9 cellular contexts compared by ENCODE assay signal in genomic region chr1:153544453-153545066, GRCh38. TPM values are rescaled to one million over a fixed set of nuclear protein-coding genes. Genes with fewer than 3 reads are reported as not detected.
A peak's percentile ranks its signal among the peaks of the same experiment; 100 is the strongest.
DNase-seq lines count a peak whose midpoint lies in the region; ATAC-seq, FAIRE-seq and TF ChIP-seq lines count a peak whose summit lies in the region.
"Had no signal": no experiment of that assay in that cellular context is flagged by ENCODE, and none has a peak within 500 bp of the region (broad histone marks: within the 10 kb centered on the region; RNA-seq: fewer than 3 reads in every experiment).

No MANE protein-coding gene starts in this region.

- peaks cover 91% of the 10 kb centered on the region for H3K4me1 Mint-ChIP-seq in activated T-helper 1 cell treated with anti-CD3 and anti-CD28 coated beads, Interleukin-12 subunit alpha, Interleukin-12 subunit beta, Interleukin-2, Interleukin-4 antibody, amounts not matched to agents 30 ng/mL and 10 ng/mL and 1 ng/mL, durations not matched to agents 14 hours and 24 hours and 36 hours (ENCODE audit: low read depth)
- peaks cover 97% of the 10 kb centered on the region for H3K4me1 Mint-ChIP-seq in stimulated activated naive CD8-positive, alpha-beta T cell treated with anti-CD3 and anti-CD28 coated beads, Interleukin-15, amount 100 ng/mL, for 72 hours

- H3K4me3 ChIP-seq in kidney (ENCODE audit: low read length in 2 of 2), result peak overlapping the region in 1 of 2 donors; percentile 23

- peak overlapping the region; percentile 99 for H3K27ac Mint-ChIP-seq in activated T-helper 1 cell treated with anti-CD3 and anti-CD28 coated beads, Interleukin-12 subunit alpha, Interleukin-12 subunit beta, Interleukin-2, Interleukin-4 antibody, amounts not matched to agents 30 ng/mL and 10 ng/mL and 1 ng/mL, durations not matched to agents 14 hours and 24 hours and 36 hours
- peak overlapping the region; percentile 99 for H3K27ac Mint-ChIP-seq in stimulated activated naive CD8-positive, alpha-beta T cell treated with anti-CD3 and anti-CD28 coated beads, Interleukin-15, amount 100 ng/mL, for 72 hours

- H3K27me3 Mint-ChIP-seq in activated T-helper 1 cell treated with anti-CD3 and anti-CD28 coated beads, Interleukin-12 subunit alpha, Interleukin-12 subunit beta, Interleukin-2, Interleukin-4 antibody, amounts not matched to agents 30 ng/mL and 10 ng/mL and 1 ng/mL, durations not matched to agents 14 hours and 24 hours and 36 hours (ENCODE audit: insufficient read depth), result peaks cover 2% of the 10 kb centered on the region
- no peaks in the 10 kb centered on the region for H3K27me3 Mint-ChIP-seq in stimulated activated naive CD8-positive, alpha-beta T cell treated with anti-CD3 and anti-CD28 coated beads, Interleukin-15, amount 100 ng/mL, for 72 hours

- H3K4me3 Mint-ChIP-seq in activated T-helper 1 cell treated with anti-CD3 and anti-CD28 coated beads, Interleukin-12 subunit alpha, Interleukin-12 subunit beta, Interleukin-2, Interleukin-4 antibody, amounts not matched to agents 30 ng/mL and 10 ng/mL and 1 ng/mL, durations not matched to agents 14 hours and 24 hours and 36 hours, result peak overlapping the region; percentile 90
- peak overlapping the region; percentile 89 to 98 for H3K4me3 Mint-ChIP-seq in stimulated activated naive CD8-positive, alpha-beta T cell treated with anti-CD3 and anti-CD28 coated beads, Interleukin-15, amount 100 ng/mL, for 72 hours

- no peak for FAIRE-seq in kidney (lab: Jason Lieb, UNC)
- FAIRE-seq in GM12891 (lab: Jason Lieb, UNC), result no peak
- FAIRE-seq: A204.1 had no signal

- intact Hi-C loops in activated T-helper 1 cell treated with anti-CD3 and anti-CD28 coated beads, Interleukin-12 subunit alpha, Interleukin-12 subunit beta, Interleukin-2, Interleukin-4 antibody, amounts not matched to agents 30 ng/mL and 10 ng/mL and 1 ng/mL, durations not matched to agents 14 hours and 24 hours and 36 hours (cut with micrococcal nuclease), result loop anchor here (1.0 to 10.0 kb wide), 5 partner anchors 8 to 420 kb away; partner anchors contain the start of genes CREB3L4, ILF2 and SLC39A1
- intact Hi-C loops in kidney (cut with DNase I), result no loop called here

- peak overlapping the region; percentile 66 to 68 for H3K27ac ChIP-seq in kidney (ENCODE audit: low read depth in 2 of 2, low read length in 2 of 2)

- H3K9ac ChIP-seq in kidney (ENCODE audit: low read length in 2 of 2), result peak overlapping the region in 1 of 2 donors; percentile 31

- no peaks in the 10 kb centered on the region for H3K9me3 Mint-ChIP-seq in activated T-helper 1 cell treated with anti-CD3 and anti-CD28 coated beads, Interleukin-12 subunit alpha, Interleukin-12 subunit beta, Interleukin-2, Interleukin-4 antibody, amounts not matched to agents 30 ng/mL and 10 ng/mL and 1 ng/mL, durations not matched to agents 14 hours and 24 hours and 36 hours
- H3K9me3 Mint-ChIP-seq in stimulated activated naive CD8-positive, alpha-beta T cell treated with anti-CD3 and anti-CD28 coated beads, Interleukin-15, amount 100 ng/mL, for 72 hours, result no peaks in the 10 kb centered on the region

- no peaks in the 10 kb centered on the region for H3K36me3 ChIP-seq in kidney (ENCODE audit: control insufficient read depth in 1 of 2, insufficient read depth in 2 of 2, low read length in 2 of 2)

- H3K4me1 ChIP-seq in kidney (ENCODE audit: control insufficient read depth in 1 of 2, insufficient read depth in 1 of 2, low read depth in 1 of 2, low read length in 2 of 2), result peaks cover 23 to 44% of the 10 kb centered on the region in 2 donors

- ATAC-seq in stimulated activated naive CD8-positive, alpha-beta T cell treated with anti-CD3 and anti-CD28 coated beads, Interleukin-15, amount 100 ng/mL, for 72 hours, result no peak

- DNase-seq in NCI-H82 (lab: John Stamatoyannopoulos, UW) (peak; percentile 64), NCI-H82 treated with DMSO at 0.1 percent for 48 hours (lab: John Stamatoyannopoulos, UW; ENCODE audit: unreplicated experiment) (no peak), kidney (peak; percentile 56), GM12891 (ENCODE audit: insufficient read length, low spot score) (no peak), NCI-H1436 treated with DMSO at 0.1 percent for 48 hours (lab: John Stamatoyannopoulos, UW) (no peak), NCI-H1092 treated with DMSO at 0.1 percent for 48 hours (lab: John Stamatoyannopoulos, UW) (no peak)
- DNase-seq in activated T-helper 1 cell treated with anti-CD3 and anti-CD28 coated beads, Interleukin-12 subunit alpha, Interleukin-12 subunit beta, Interleukin-2, Interleukin-4 antibody, amounts not matched to agents 30 ng/mL and 10 ng/mL and 1 ng/mL, durations not matched to agents 14 hours and 24 hours and 36 hours (ENCODE audit: low spot score), result no peak
- DNase-seq in stimulated activated naive CD8-positive, alpha-beta T cell treated with anti-CD3 and anti-CD28 coated beads, Interleukin-15, amount 100 ng/mL, for 72 hours, result no peak

- H3K9me3 ChIP-seq in kidney (ENCODE audit: control insufficient read depth in 1 of 2, low read length in 2 of 2), result no peaks in the 10 kb centered on the region

- TF ChIP-seq POLR2A in GM12891 (IDR thresholded peaks at IDR 0.05; ENCODE audit: low read depth, low read length), result no peak

- peaks cover 27% of the 10 kb centered on the region for H3K36me3 Mint-ChIP-seq in activated T-helper 1 cell treated with anti-CD3 and anti-CD28 coated beads, Interleukin-12 subunit alpha, Interleukin-12 subunit beta, Interleukin-2, Interleukin-4 antibody, amounts not matched to agents 30 ng/mL and 10 ng/mL and 1 ng/mL, durations not matched to agents 14 hours and 24 hours and 36 hours (ENCODE audit: low read depth)

- TF ChIP-seq CTCF in kidney (IDR thresholded peaks at IDR 0.05; ENCODE audit: borderline replicate concordance, extremely low read depth, insufficient read depth), result no peak

TF ChIP-seq in GM12891, 5 proteins besides CTCF, POLR2A, EP300 and RAD21:
- TF ChIP-seq SPI1 (IDR thresholded peaks at IDR 0.05; ENCODE audit: low read depth, low read length) (no peak), TAF1 (IDR thresholded peaks at IDR 0.05; ENCODE audit: low read depth, low read length) (no peak), POU2F2 (IDR thresholded peaks at IDR 0.05; ENCODE audit: low read depth, low read length) (no peak), PAX5 (IDR thresholded peaks at IDR 0.05; ENCODE audit: insufficient read depth, low read length, severe bottlenecking) (no peak), POLR2AphosphoS5 (IDR thresholded peaks at IDR 0.05; ENCODE audit: low read depth, low read length) (no peak)

RNA-seq across cellular contexts. Expression of gene S100A4, which starts 1.0 kb away (rescaled TPM):
- 165 and 167 TPM in 2 replicates for total RNA-seq in activated T-helper 1 cell treated with anti-CD3 and anti-CD28 coated beads, Interleukin-12 subunit alpha, Interleukin-12 subunit beta, Interleukin-2, Interleukin-4 antibody, amounts not matched to agents 30 ng/mL and 10 ng/mL and 1 ng/mL, durations not matched to agents 14 hours and 24 hours and 36 hours
- total RNA-seq in kidney, result 141 TPM
- polyA plus RNA-seq in kidney (ENCODE audit: insufficient read depth, low read depth, low replicate concordance), result 204 TPM
- 38.4 TPM for polyA plus RNA-seq in GM12891 (2012; ENCODE audit: low read depth, missing spikeins)

RNA-seq across cellular contexts. Expression of gene S100A5, which starts 3.8 kb away (rescaled TPM):
- total RNA-seq in activated T-helper 1 cell treated with anti-CD3 and anti-CD28 coated beads, Interleukin-12 subunit alpha, Interleukin-12 subunit beta, Interleukin-2, Interleukin-4 antibody, amounts not matched to agents 30 ng/mL and 10 ng/mL and 1 ng/mL, durations not matched to agents 14 hours and 24 hours and 36 hours, result 1.3 and 1.6 TPM in 2 replicates
- 0.91 TPM for total RNA-seq in kidney
- polyA plus RNA-seq in kidney (ENCODE audit: insufficient read depth, low read depth, low replicate concordance), result 1.9 TPM
- 0.47 TPM for polyA plus RNA-seq in GM12891 (2012; ENCODE audit: low read depth, missing spikeins)

RNA-seq across cellular contexts. Expression of gene S100A3, which starts 4.5 kb away (rescaled TPM):
- not detected in 2 replicates for total RNA-seq in activated T-helper 1 cell treated with anti-CD3 and anti-CD28 coated beads, Interleukin-12 subunit alpha, Interleukin-12 subunit beta, Interleukin-2, Interleukin-4 antibody, amounts not matched to agents 30 ng/mL and 10 ng/mL and 1 ng/mL, durations not matched to agents 14 hours and 24 hours and 36 hours
- total RNA-seq in kidney, result 8.4 TPM
- polyA plus RNA-seq in kidney (ENCODE audit: insufficient read depth, low read depth, low replicate concordance), result 2.5 TPM
- 0.28 TPM for polyA plus RNA-seq in GM12891 (2012; ENCODE audit: low read depth, missing spikeins)

RNA-seq across cellular contexts. Expression of gene S100A6, which starts 8.8 kb away (rescaled TPM):
- total RNA-seq in activated T-helper 1 cell treated with anti-CD3 and anti-CD28 coated beads, Interleukin-12 subunit alpha, Interleukin-12 subunit beta, Interleukin-2, Interleukin-4 antibody, amounts not matched to agents 30 ng/mL and 10 ng/mL and 1 ng/mL, durations not matched to agents 14 hours and 24 hours and 36 hours, result 154 and 159 TPM in 2 replicates
- 1,542 TPM for total RNA-seq in kidney
- 1,580 TPM for polyA plus RNA-seq in kidney (ENCODE audit: insufficient read depth, low read depth, low replicate concordance)
- 21.7 TPM for polyA plus RNA-seq in GM12891 (2012; ENCODE audit: low read depth, missing spikeins)

RNA-seq across cellular contexts. Expression of gene S100A2, which starts 21.1 kb away (rescaled TPM):
- 0.21 and 1.1 TPM in 2 replicates for total RNA-seq in activated T-helper 1 cell treated with anti-CD3 and anti-CD28 coated beads, Interleukin-12 subunit alpha, Interleukin-12 subunit beta, Interleukin-2, Interleukin-4 antibody, amounts not matched to agents 30 ng/mL and 10 ng/mL and 1 ng/mL, durations not matched to agents 14 hours and 24 hours and 36 hours
- 152 TPM for total RNA-seq in kidney
- polyA plus RNA-seq in kidney (ENCODE audit: insufficient read depth, low read depth, low replicate concordance), result 416 TPM
- polyA plus RNA-seq in GM12891 (2012; ENCODE audit: low read depth, missing spikeins), result 0.87 TPM

Comparison
In these comparisons a context has a peak if more than half of its experiments do, and no peak if none do; other contexts are left out.
1. DNase-seq: peak in NCI-H82 (single experiment) and kidney (single experiment); none in NCI-H82 treated with DMSO at 0.1 percent for 48 hours (single experiment), activated T-helper 1 cell treated with anti-CD3 and anti-CD28 coated beads, Interleukin-12 subunit alpha, Interleukin-12 subunit beta, Interleukin-2, Interleukin-4 antibody, amounts not matched to agents 30 ng/mL and 10 ng/mL and 1 ng/mL, durations not matched to agents 14 hours and 24 hours and 36 hours (single experiment), stimulated activated naive CD8-positive, alpha-beta T cell treated with anti-CD3 and anti-CD28 coated beads, Interleukin-15, amount 100 ng/mL, for 72 hours (0 of 2), GM12891 (single experiment), NCI-H1436 treated with DMSO at 0.1 percent for 48 hours (single experiment) and NCI-H1092 treated with DMSO at 0.1 percent for 48 hours (single experiment).